Comparison of ENCODE assay signal across 31 cellular contexts in the genomic region with DNA sequence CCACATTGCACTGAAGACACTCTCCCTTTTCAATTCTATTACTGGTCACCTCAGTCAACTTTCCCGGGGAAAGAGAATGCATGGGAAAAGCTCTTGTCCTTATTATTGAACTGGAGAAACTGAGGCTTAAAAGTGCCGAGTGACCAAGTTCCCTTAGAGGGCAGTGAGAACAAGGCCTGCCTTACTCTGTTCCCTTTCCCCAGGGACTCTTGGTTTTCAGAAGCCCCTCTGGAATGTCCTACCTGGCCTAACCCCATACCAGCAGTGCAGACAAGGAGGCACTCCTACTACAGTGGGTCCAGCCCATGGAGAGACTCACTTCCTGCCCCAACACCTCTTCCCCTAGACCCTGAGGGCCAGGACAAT. TPM values are rescaled to one million over a fixed set of nuclear protein-coding genes. Genes with fewer than 3 reads are reported as not detected.
"Had no signal": no experiment of that assay in that cellular context is flagged by ENCODE, and none has a peak within 500 bp of the region (broad histone marks: within the 10 kb centered on the region; RNA-seq: fewer than 3 reads in every experiment).

No MANE protein-coding gene starts in this region.

- H3K9me3 ChIP-seq: lower lobe of right lung, pancreas, prostate gland, sigmoid colon, suprapubic skin, uterus had no signal

- ATAC-seq: lower lobe of right lung; naive thymus-derived CD8-positive, alpha-beta T cell; right cardiac atrium; stimulated activated effector memory CD8-positive, alpha-beta T cell treated with anti-CD3 and anti-CD28 coated beads, Interleukin-12 subunit alpha, Interleukin-12 subunit beta, amount 100 ng/mL, for 72 hours had no signal

- H3K4me3 ChIP-seq: lower lobe of right lung, pancreas, prostate gland, sigmoid colon, spleen, suprapubic skin, tibial nerve, uterus had no signal

- H3K36me3 ChIP-seq: uterus had no signal

- H3K4me1 ChIP-seq: prostate gland, uterus had no signal

- FAIRE-seq: keratinocyte, pancreas, small intestine had no signal

- H3K9me3 Mint-ChIP-seq: naive thymus-derived CD8-positive, alpha-beta T cell; nephron; neural crest cell; stimulated activated effector memory CD8-positive, alpha-beta T cell treated with anti-CD3 and anti-CD28 coated beads, Interleukin-12 subunit alpha, Interleukin-12 subunit beta, amount 100 ng/mL, for 72 hours; stimulated activated naive CD8-positive, alpha-beta T cell treated with anti-CD3 and anti-CD28 coated beads, Interleukin-15, Interleukin-2, amounts not matched to agents 100 ng/mL and 50 ng/mL, for 24 hours; type B pancreatic cell had no signal

- H3K4me3 Mint-ChIP-seq: naive thymus-derived CD8-positive, alpha-beta T cell; nephron; neural crest cell; stimulated activated effector memory CD8-positive, alpha-beta T cell treated with anti-CD3 and anti-CD28 coated beads, Interleukin-12 subunit alpha, Interleukin-12 subunit beta, amount 100 ng/mL, for 72 hours; stimulated activated naive CD8-positive, alpha-beta T cell treated with anti-CD3 and anti-CD28 coated beads, Interleukin-15, Interleukin-2, amounts not matched to agents 100 ng/mL and 50 ng/mL, for 24 hours; type B pancreatic cell had no signal

- H3K27ac ChIP-seq: lower lobe of right lung, pancreas, prostate gland, sigmoid colon, spleen, suprapubic skin, tibial nerve, uterus had no signal

- H3K27ac Mint-ChIP-seq: nephron; stimulated activated effector memory CD8-positive, alpha-beta T cell treated with anti-CD3 and anti-CD28 coated beads, Interleukin-12 subunit alpha, Interleukin-12 subunit beta, amount 100 ng/mL, for 72 hours; stimulated activated naive CD8-positive, alpha-beta T cell treated with anti-CD3 and anti-CD28 coated beads, Interleukin-15, Interleukin-2, amounts not matched to agents 100 ng/mL and 50 ng/mL, for 24 hours had no signal

- DNase-seq: kidney glomerular epithelial cell; left cardiac atrium; lower lobe of right lung; mammary epithelial cell; mesenchymal stem cell; naive thymus-derived CD8-positive, alpha-beta T cell; nucleus accumbens; pancreas; retina; right cardiac atrium; sigmoid colon; small intestine; spleen; stimulated activated CD4-positive, alpha-beta T cell treated with anti-CD3 and anti-CD28 coated beads, Interleukin-4, amount 100 ng/mL, for 24 hours; stimulated activated naive CD4-positive, alpha-beta T cell; uterus had no signal

- H3K27me3 ChIP-seq: pancreas, tibial nerve, uterus had no signal

RNA-seq across cellular contexts. Expression of a gene that starts 28.8 kb away (rescaled TPM):
- total RNA-seq: left cardiac atrium; left lobe of liver; liver; lower lobe of right lung; mammary epithelial cell; mucosa of gallbladder; naive thymus-derived CD8-positive, alpha-beta T cell; osteoblast; right cardiac atrium; sigmoid colon; subcutaneous adipose tissue; suprapubic skin; tibial nerve; ureter; uterus had no signal
- polyA plus RNA-seq: keratinocyte; liver; mammary epithelial cell; naive thymus-derived CD8-positive, alpha-beta T cell; right cardiac atrium; sigmoid colon; small intestine; spleen had no signal

RNA-seq across cellular contexts. Expression of a gene that starts 36.7 kb away (rescaled TPM):
- total RNA-seq: left lobe of liver; liver; mammary epithelial cell; naive thymus-derived CD8-positive, alpha-beta T cell; osteoblast had no signal
- polyA plus RNA-seq: keratinocyte; liver; mammary epithelial cell; naive thymus-derived CD8-positive, alpha-beta T cell had no signal
